In genomic region chr2:48530033-48530804, GRCh38 we compare ENCODE assay signal across 8 cellular contexts. TPM values are rescaled to one million over a fixed set of nuclear protein-coding genes. Genes with fewer than 3 reads are reported as not detected.
DNase-seq lines count a peak whose midpoint lies in the region; ATAC-seq lines count a peak whose summit lies in the region.

STON1 (plus strand) TSS chr2:48530154; CDS start chr2:48580634, 50,480 bp downstream.

- H3K9me3 ChIP-seq in mesodermal cell (ENCODE audit: control insufficient read depth, low read length) (no peaks in the 10 kb centered on the region), subcutaneous abdominal adipose tissue (ENCODE audit: control insufficient read depth in 5 of 5, low read length in 5 of 5) (no peaks in the 10 kb centered on the region)

- intact Hi-C loops in activated CD4-positive, alpha-beta T cell treated with anti-CD3 and anti-CD28 coated beads, Interleukin-2, amount 10 ng/mL, durations not matched to agents 24 days and 14 days (cut with micrococcal nuclease): no loop called here

- H3K36me3 ChIP-seq in mesodermal cell (ENCODE audit: control insufficient read depth, insufficient read depth, low read length) (peaks cover 5% of the 10 kb centered on the region), subcutaneous abdominal adipose tissue (ENCODE audit: control insufficient read depth in 5 of 5, insufficient read depth in 5 of 5, low read length in 5 of 5) (no peaks in the 10 kb centered on the region)

- H3K4me3 ChIP-seq in mesodermal cell (ENCODE audit: extremely low read depth, insufficient read depth, low read length, poor library complexity, severe bottlenecking): peak within 1 kb of the TSS; percentile 69
- peak within 1 kb of the TSS; percentile 67 to 84 (median 77) for H3K4me3 ChIP-seq in subcutaneous abdominal adipose tissue (ENCODE audit: low read depth in 1 of 5, low read length in 5 of 5)

- DNase-seq in NCI-H1436 (lab: John Stamatoyannopoulos, UW) (peak; percentile 38), NCI-H1436 treated with DMSO at 0.1 percent for 48 hours (lab: John Stamatoyannopoulos, UW) (no peak), NCI-H187 (lab: John Stamatoyannopoulos, UW) (no peak)
- peak; percentile 76 for DNase-seq in activated CD4-positive, alpha-beta T cell treated with anti-CD3 and anti-CD28 coated beads, Interleukin-2, amount 10 ng/mL, durations not matched to agents 24 days and 14 days
- peak in 2 of 3 experiments; percentile 7 to 14 for DNase-seq in effector memory CD8-positive, alpha-beta T cell

- no peaks in the 10 kb centered on the region for H3K9me3 Mint-ChIP-seq in activated CD4-positive, alpha-beta T cell treated with anti-CD3 and anti-CD28 coated beads, Interleukin-2, amount 10 ng/mL, durations not matched to agents 24 days and 14 days
- no peaks in the 10 kb centered on the region for H3K9me3 Mint-ChIP-seq in effector memory CD8-positive, alpha-beta T cell

- ATAC-seq in HG03442 (IDR thresholded peaks at IDR 0.05; ENCODE audit: unreplicated experiment): peak; percentile 54
- peak; percentile 81 for ATAC-seq in effector memory CD8-positive, alpha-beta T cell (replicated peaks)

- H3K27me3 ChIP-seq in subcutaneous abdominal adipose tissue (ENCODE audit: control insufficient read depth in 5 of 5, insufficient read depth in 4 of 5, low read length in 5 of 5): no peaks in the 10 kb centered on the region

- peaks cover 15% of the 10 kb centered on the region for H3K4me1 Mint-ChIP-seq in activated CD4-positive, alpha-beta T cell treated with anti-CD3 and anti-CD28 coated beads, Interleukin-2, amount 10 ng/mL, durations not matched to agents 24 days and 14 days
- peaks cover 12 to 14% of the 10 kb centered on the region in 2 donors for H3K4me1 Mint-ChIP-seq in effector memory CD8-positive, alpha-beta T cell (ENCODE audit: low read depth in 2 of 2)

- peaks cover 6% of the 10 kb centered on the region for H3K27me3 Mint-ChIP-seq in activated CD4-positive, alpha-beta T cell treated with anti-CD3 and anti-CD28 coated beads, Interleukin-2, amount 10 ng/mL, durations not matched to agents 24 days and 14 days
- no peaks in the 10 kb centered on the region for H3K27me3 Mint-ChIP-seq in effector memory CD8-positive, alpha-beta T cell

- H3K27ac Mint-ChIP-seq in activated CD4-positive, alpha-beta T cell treated with anti-CD3 and anti-CD28 coated beads, Interleukin-2, amount 10 ng/mL, durations not matched to agents 24 days and 14 days: peak within 1 kb of the TSS; percentile 83
- peak within 1 kb of the TSS; percentile 90 to 94 for H3K27ac Mint-ChIP-seq in effector memory CD8-positive, alpha-beta T cell

- H3K4me1 ChIP-seq in mesodermal cell (ENCODE audit: control insufficient read depth, insufficient read depth, low read length, poor library complexity, severe bottlenecking): peaks cover 12% of the 10 kb centered on the region
- H3K4me1 ChIP-seq in subcutaneous abdominal adipose tissue (ENCODE audit: control insufficient read depth in 5 of 5, insufficient read depth in 5 of 5, low read length in 5 of 5): peaks cover 4 to 54% (median 26%) of the 10 kb centered on the region in 5 donors

- peaks cover 7% of the 10 kb centered on the region for H3K36me3 Mint-ChIP-seq in activated CD4-positive, alpha-beta T cell treated with anti-CD3 and anti-CD28 coated beads, Interleukin-2, amount 10 ng/mL, durations not matched to agents 24 days and 14 days (ENCODE audit: low read depth)
- H3K36me3 Mint-ChIP-seq in effector memory CD8-positive, alpha-beta T cell (ENCODE audit: insufficient read depth): peaks cover 2% of the 10 kb centered on the region

- H3K27ac ChIP-seq in mesodermal cell (ENCODE audit: low read depth, low read length, severe bottlenecking) (peak within 1 kb of the TSS; percentile 95), subcutaneous abdominal adipose tissue (ENCODE audit: low read depth, low read length) (peak within 1 kb of the TSS; percentile 77)

- H3K9ac ChIP-seq in subcutaneous abdominal adipose tissue (ENCODE audit: low read length in 5 of 5): peak within 1 kb of the TSS in 4 of 5 donors; percentile 73 to 88 (median 79)

- WGBS in mesodermal cell (ENCODE audit: insufficient coverage in 2 of 2), 2 experiments: 0 to 1% methylated on average over 34 to 36 of the region's 62 CpGs

- peak within 1 kb of the TSS; percentile 93 for H3K4me3 Mint-ChIP-seq in activated CD4-positive, alpha-beta T cell treated with anti-CD3 and anti-CD28 coated beads, Interleukin-2, amount 10 ng/mL, durations not matched to agents 24 days and 14 days
- peak within 1 kb of the TSS; percentile 84 to 90 for H3K4me3 Mint-ChIP-seq in effector memory CD8-positive, alpha-beta T cell

RNA-seq across cellular contexts. Expression of gene STON1, which starts in this region (rescaled TPM):
- total RNA-seq in activated CD4-positive, alpha-beta T cell treated with anti-CD3 and anti-CD28 coated beads, Interleukin-2, amount 10 ng/mL, durations not matched to agents 24 days and 14 days: 0.93 and 1.3 TPM in 2 replicates
- 28.0 TPM for polyA plus RNA-seq in mesodermal cell (2013, experiment 1 of 2)
- polyA plus RNA-seq in mesodermal cell (2013, experiment 2 of 2): 29.4 TPM

Comparison
In these comparisons a context has a peak if more than half of its experiments do, and no peak if none do; other contexts are left out.
1. DNase-seq: peak in NCI-H1436 (single experiment), activated CD4-positive, alpha-beta T cell treated with anti-CD3 and anti-CD28 coated beads, Interleukin-2, amount 10 ng/mL, durations not matched to agents 24 days and 14 days (single experiment) and effector memory CD8-positive, alpha-beta T cell (2 of 3); none in NCI-H1436 treated with DMSO at 0.1 percent for 48 hours (single experiment) and NCI-H187 (0 of 2).